In the genomic region with DNA sequence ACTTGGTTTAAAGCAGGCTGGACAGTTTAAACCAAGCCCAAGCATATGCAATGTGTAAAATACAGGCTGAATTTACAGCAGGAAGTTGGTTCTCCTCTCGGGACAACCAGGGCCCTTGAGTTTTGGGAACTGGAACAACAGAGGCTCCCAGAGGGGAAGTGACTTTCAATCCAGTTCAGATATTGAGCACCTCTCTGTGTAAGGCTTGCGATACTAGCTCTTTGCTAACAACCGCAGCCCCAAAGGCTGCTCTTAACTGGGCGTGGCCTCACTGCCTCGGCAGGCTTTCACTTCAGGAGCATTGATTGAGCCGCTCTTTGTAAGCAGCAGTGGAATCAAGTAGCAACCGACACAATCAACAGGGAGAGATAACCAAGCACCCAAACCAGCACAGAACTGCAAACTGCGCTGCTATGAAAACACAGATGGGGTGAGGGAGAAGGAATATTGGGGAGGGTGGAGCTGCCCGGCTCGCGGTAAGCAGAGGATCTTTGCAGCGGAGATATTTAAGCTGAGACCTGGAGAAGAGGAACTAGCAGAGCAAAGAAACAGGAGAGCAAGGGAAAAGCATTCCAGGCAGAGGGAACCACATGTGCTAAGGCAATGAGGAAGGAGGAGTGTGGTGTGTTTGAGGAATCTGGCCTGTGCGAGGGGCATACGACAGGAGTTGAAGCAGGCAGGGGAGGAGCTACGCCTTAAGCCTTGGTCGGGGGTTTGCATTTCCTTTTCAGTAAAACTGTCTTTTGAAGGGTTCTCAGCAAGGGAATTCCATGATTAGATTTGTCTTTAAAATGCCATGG, we compare ENCODE assay signal across 1 cellular context.
A peak's percentile ranks its signal among the peaks of the same experiment; 100 is the strongest.
TF ChIP-seq lines count a peak whose summit lies in the region.

No MANE protein-coding gene starts in this region.

TF ChIP-seq in K562, 482 proteins besides CTCF, POLR2A, EP300 and RAD21 (continued from another document and continues in another):
- TF ChIP-seq, protein P1, sequence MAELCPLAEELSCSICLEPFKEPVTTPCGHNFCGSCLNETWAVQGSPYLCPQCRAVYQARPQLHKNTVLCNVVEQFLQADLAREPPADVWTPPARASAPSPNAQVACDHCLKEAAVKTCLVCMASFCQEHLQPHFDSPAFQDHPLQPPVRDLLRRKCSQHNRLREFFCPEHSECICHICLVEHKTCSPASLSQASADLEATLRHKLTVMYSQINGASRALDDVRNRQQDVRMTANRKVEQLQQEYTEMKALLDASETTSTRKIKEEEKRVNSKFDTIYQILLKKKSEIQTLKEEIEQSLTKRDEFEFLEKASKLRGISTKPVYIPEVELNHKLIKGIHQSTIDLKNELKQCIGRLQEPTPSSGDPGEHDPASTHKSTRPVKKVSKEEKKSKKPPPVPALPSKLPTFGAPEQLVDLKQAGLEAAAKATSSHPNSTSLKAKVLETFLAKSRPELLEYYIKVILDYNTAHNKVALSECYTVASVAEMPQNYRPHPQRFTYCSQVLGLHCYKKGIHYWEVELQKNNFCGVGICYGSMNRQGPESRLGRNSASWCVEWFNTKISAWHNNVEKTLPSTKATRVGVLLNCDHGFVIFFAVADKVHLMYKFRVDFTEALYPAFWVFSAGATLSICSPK (IDR thresholded peaks at IDR 0.05; ENCODE audit: borderline replicate concordance) = no peak
- TF ChIP-seq MXI1 (IDR thresholded peaks at IDR 0.05; ENCODE audit: low read depth, low read length) = no peak
- TF ChIP-seq ZBTB17 (CRISPR knock-in tag; IDR thresholded peaks at IDR 0.05) = no peak
- TF ChIP-seq CCAR2 (IDR thresholded peaks at IDR 0.05; ENCODE audit: low read depth, low read length) = no peak
- no peak for TF ChIP-seq ZNF316 (IDR thresholded peaks at IDR 0.05)
- TF ChIP-seq, protein P2, sequence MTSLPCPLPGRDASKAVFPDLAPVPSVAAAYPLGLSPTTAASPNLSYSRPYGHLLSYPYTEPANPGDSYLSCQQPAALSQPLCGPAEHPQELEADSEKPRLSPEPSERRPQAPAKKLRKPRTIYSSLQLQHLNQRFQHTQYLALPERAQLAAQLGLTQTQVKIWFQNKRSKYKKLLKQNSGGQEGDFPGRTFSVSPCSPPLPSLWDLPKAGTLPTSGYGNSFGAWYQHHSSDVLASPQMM (CRISPR knock-in tag; IDR thresholded peaks at IDR 0.05) = no peak
- peak; percentile 26 for TF ChIP-seq KDM5B (IDR thresholded peaks at IDR 0.05; ENCODE audit: insufficient replicate concordance, low read depth, low read length)
- no peak for TF ChIP-seq LARP7 (IDR thresholded peaks at IDR 0.05)
- TF ChIP-seq RBM25 (IDR thresholded peaks at IDR 0.05; ENCODE audit: low read depth, low read length, severe bottlenecking) = peak; percentile 17
- TF ChIP-seq ZNF707 (CRISPR knock-in tag; conservative IDR thresholded peaks at IDR 0.05) = no peak
- TF ChIP-seq NCOR1 (IDR thresholded peaks at IDR 0.05) = no peak
- TF ChIP-seq, protein P3, sequence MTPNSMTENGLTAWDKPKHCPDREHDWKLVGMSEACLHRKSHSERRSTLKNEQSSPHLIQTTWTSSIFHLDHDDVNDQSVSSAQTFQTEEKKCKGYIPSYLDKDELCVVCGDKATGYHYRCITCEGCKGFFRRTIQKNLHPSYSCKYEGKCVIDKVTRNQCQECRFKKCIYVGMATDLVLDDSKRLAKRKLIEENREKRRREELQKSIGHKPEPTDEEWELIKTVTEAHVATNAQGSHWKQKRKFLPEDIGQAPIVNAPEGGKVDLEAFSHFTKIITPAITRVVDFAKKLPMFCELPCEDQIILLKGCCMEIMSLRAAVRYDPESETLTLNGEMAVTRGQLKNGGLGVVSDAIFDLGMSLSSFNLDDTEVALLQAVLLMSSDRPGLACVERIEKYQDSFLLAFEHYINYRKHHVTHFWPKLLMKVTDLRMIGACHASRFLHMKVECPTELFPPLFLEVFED (CRISPR knock-in tag; conservative IDR thresholded peaks at IDR 0.05) = no peak
- no peak for TF ChIP-seq KLF16 (IDR thresholded peaks at IDR 0.05)
- TF ChIP-seq, protein P4, sequence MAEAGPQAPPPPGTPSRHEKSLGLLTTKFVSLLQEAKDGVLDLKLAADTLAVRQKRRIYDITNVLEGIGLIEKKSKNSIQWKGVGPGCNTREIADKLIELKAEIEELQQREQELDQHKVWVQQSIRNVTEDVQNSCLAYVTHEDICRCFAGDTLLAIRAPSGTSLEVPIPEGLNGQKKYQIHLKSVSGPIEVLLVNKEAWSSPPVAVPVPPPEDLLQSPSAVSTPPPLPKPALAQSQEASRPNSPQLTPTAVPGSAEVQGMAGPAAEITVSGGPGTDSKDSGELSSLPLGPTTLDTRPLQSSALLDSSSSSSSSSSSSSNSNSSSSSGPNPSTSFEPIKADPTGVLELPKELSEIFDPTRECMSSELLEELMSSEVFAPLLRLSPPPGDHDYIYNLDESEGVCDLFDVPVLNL (CRISPR knock-in tag; IDR thresholded peaks at IDR 0.05; ENCODE audit: low read depth) = no peak
- no peak for TF ChIP-seq HDAC3 (IDR thresholded peaks at IDR 0.05; ENCODE audit: borderline replicate concordance, partially characterized antibody)
- no peak for TF ChIP-seq FOXP1 (CRISPR knock-in tag; IDR thresholded peaks at IDR 0.05)
- no peak for TF ChIP-seq TAF7 (tag; IDR thresholded peaks at IDR 0.05)
- TF ChIP-seq DACH1 (IDR thresholded peaks at IDR 0.05; ENCODE audit: partially characterized antibody) = no peak
- TF ChIP-seq, protein P5, sequence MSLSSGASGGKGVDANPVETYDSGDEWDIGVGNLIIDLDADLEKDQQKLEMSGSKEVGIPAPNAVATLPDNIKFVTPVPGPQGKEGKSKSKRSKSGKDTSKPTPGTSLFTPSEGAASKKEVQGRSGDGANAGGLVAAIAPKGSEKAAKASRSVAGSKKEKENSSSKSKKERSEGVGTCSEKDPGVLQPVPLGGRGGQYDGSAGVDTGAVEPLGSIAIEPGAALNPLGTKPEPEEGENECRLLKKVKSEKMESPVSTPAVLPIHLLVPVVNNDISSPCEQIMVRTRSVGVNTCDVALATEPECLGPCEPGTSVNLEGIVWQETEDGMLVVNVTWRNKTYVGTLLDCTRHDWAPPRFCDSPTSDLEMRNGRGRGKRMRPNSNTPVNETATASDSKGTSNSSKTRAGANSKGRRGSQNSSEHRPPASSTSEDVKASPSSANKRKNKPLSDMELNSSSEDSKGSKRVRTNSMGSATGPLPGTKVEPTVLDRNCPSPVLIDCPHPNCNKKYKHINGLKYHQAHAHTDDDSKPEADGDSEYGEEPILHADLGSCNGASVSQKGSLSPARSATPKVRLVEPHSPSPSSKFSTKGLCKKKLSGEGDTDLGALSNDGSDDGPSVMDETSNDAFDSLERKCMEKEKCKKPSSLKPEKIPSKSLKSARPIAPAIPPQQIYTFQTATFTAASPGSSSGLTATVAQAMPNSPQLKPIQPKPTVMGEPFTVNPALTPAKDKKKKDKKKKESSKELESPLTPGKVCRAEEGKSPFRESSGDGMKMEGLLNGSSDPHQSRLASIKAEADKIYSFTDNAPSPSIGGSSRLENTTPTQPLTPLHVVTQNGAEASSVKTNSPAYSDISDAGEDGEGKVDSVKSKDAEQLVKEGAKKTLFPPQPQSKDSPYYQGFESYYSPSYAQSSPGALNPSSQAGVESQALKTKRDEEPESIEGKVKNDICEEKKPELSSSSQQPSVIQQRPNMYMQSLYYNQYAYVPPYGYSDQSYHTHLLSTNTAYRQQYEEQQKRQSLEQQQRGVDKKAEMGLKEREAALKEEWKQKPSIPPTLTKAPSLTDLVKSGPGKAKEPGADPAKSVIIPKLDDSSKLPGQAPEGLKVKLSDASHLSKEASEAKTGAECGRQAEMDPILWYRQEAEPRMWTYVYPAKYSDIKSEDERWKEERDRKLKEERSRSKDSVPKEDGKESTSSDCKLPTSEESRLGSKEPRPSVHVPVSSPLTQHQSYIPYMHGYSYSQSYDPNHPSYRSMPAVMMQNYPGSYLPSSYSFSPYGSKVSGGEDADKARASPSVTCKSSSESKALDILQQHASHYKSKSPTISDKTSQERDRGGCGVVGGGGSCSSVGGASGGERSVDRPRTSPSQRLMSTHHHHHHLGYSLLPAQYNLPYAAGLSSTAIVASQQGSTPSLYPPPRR (CRISPR knock-in tag; IDR thresholded peaks at IDR 0.05; ENCODE audit: borderline replicate concordance) = no peak
- no peak for TF ChIP-seq TBL1XR1 (IDR thresholded peaks at IDR 0.05; ENCODE audit: low read length in 2 of 2)
- no peak for TF ChIP-seq TSC22D4 (tag; IDR thresholded peaks at IDR 0.05)
- TF ChIP-seq ZNF3 (CRISPR knock-in tag; IDR thresholded peaks at IDR 0.05) = no peak
- no peak for TF ChIP-seq HLTF (IDR thresholded peaks at IDR 0.05)
- TF ChIP-seq ETS2 (tag; IDR thresholded peaks at IDR 0.05; ENCODE audit: borderline replicate concordance, poor library complexity, severe bottlenecking) = no peak
- TF ChIP-seq ZNF212 (CRISPR knock-in tag; IDR thresholded peaks at IDR 0.05) = no peak
- TF ChIP-seq ZSCAN32 (CRISPR knock-in tag; IDR thresholded peaks at IDR 0.05) = no peak
- TF ChIP-seq, protein P6, sequence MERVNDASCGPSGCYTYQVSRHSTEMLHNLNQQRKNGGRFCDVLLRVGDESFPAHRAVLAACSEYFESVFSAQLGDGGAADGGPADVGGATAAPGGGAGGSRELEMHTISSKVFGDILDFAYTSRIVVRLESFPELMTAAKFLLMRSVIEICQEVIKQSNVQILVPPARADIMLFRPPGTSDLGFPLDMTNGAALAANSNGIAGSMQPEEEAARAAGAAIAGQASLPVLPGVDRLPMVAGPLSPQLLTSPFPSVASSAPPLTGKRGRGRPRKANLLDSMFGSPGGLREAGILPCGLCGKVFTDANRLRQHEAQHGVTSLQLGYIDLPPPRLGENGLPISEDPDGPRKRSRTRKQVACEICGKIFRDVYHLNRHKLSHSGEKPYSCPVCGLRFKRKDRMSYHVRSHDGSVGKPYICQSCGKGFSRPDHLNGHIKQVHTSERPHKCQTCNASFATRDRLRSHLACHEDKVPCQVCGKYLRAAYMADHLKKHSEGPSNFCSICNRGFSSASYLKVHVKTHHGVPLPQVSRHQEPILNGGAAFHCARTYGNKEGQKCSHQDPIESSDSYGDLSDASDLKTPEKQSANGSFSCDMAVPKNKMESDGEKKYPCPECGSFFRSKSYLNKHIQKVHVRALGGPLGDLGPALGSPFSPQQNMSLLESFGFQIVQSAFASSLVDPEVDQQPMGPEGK (CRISPR knock-in tag; IDR thresholded peaks at IDR 0.05; ENCODE audit: borderline replicate concordance) = no peak
- TF ChIP-seq HCFC1 (IDR thresholded peaks at IDR 0.05; ENCODE audit: low read depth, low read length) = no peak
- no peak for TF ChIP-seq LEF1 (IDR thresholded peaks at IDR 0.05)
- TF ChIP-seq NBN (IDR thresholded peaks at IDR 0.05; ENCODE audit: low read depth) = no peak
- TF ChIP-seq, protein P7, sequence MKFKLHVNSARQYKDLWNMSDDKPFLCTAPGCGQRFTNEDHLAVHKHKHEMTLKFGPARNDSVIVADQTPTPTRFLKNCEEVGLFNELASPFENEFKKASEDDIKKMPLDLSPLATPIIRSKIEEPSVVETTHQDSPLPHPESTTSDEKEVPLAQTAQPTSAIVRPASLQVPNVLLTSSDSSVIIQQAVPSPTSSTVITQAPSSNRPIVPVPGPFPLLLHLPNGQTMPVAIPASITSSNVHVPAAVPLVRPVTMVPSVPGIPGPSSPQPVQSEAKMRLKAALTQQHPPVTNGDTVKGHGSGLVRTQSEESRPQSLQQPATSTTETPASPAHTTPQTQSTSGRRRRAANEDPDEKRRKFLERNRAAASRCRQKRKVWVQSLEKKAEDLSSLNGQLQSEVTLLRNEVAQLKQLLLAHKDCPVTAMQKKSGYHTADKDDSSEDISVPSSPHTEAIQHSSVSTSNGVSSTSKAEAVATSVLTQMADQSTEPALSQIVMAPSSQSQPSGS (CRISPR knock-in tag; IDR thresholded peaks at IDR 0.05) = no peak
- TF ChIP-seq, protein P8, sequence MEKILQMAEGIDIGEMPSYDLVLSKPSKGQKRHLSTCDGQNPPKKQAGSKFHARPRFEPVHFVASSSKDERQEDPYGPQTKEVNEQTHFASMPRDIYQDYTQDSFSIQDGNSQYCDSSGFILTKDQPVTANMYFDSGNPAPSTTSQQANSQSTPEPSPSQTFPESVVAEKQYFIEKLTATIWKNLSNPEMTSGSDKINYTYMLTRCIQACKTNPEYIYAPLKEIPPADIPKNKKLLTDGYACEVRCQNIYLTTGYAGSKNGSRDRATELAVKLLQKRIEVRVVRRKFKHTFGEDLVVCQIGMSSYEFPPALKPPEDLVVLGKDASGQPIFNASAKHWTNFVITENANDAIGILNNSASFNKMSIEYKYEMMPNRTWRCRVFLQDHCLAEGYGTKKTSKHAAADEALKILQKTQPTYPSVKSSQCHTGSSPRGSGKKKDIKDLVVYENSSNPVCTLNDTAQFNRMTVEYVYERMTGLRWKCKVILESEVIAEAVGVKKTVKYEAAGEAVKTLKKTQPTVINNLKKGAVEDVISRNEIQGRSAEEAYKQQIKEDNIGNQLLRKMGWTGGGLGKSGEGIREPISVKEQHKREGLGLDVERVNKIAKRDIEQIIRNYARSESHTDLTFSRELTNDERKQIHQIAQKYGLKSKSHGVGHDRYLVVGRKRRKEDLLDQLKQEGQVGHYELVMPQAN (IDR thresholded peaks at IDR 0.05; ENCODE audit: borderline replicate concordance) = peak; percentile 53; the same call in 1 of the 2 replicates
- TF ChIP-seq, protein P9, sequence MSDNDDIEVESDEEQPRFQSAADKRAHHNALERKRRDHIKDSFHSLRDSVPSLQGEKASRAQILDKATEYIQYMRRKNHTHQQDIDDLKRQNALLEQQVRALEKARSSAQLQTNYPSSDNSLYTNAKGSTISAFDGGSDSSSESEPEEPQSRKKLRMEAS (CRISPR knock-in tag; IDR thresholded peaks at IDR 0.05) = 0 out of 2 replicates have a peak, but pooled peaks have one; percentile 13
- TF ChIP-seq, protein P10, sequence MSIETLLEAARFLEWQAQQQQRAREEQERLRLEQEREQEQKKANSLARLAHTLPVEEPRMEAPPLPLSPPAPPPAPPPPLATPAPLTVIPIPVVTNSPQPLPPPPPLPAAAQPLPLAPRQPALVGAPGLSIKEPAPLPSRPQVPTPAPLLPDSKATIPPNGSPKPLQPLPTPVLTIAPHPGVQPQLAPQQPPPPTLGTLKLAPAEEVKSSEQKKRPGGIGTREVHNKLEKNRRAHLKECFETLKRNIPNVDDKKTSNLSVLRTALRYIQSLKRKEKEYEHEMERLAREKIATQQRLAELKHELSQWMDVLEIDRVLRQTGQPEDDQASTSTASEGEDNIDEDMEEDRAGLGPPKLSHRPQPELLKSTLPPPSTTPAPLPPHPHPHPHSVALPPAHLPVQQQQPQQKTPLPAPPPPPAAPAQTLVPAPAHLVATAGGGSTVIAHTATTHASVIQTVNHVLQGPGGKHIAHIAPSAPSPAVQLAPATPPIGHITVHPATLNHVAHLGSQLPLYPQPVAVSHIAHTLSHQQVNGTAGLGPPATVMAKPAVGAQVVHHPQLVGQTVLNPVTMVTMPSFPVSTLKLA (conservative IDR thresholded peaks at IDR 0.05) = peak in 1 of 2 experiments; percentile 29; a peak in 1 of 4 replicates
- TF ChIP-seq ZNF311 (CRISPR knock-in tag; IDR thresholded peaks at IDR 0.05) = no peak
- no peak for TF ChIP-seq ESRRA (IDR thresholded peaks at IDR 0.05; ENCODE audit: borderline replicate concordance, low read depth)
- TF ChIP-seq, protein P11, sequence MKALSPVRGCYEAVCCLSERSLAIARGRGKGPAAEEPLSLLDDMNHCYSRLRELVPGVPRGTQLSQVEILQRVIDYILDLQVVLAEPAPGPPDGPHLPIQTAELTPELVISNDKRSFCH (CRISPR knock-in tag; IDR thresholded peaks at IDR 0.05) = no peak
- TF ChIP-seq, protein P11 (tag; IDR thresholded peaks at IDR 0.05) = no peak
- TF ChIP-seq ZNF41 (CRISPR knock-in tag; conservative IDR thresholded peaks at IDR 0.05) = no peak
- TF ChIP-seq PHB2 (IDR thresholded peaks at IDR 0.05; ENCODE audit: low read depth) = no peak
- no peak for TF ChIP-seq NR3C1 (CRISPR knock-in tag; IDR thresholded peaks at IDR 0.05)
- peak; percentile 27; the same call in 1 of the 2 replicates for TF ChIP-seq L3MBTL2 (IDR thresholded peaks at IDR 0.05)
- TF ChIP-seq TAL1 (IDR thresholded peaks at IDR 0.05) = peak; percentile 17; the same call in 1 of the 2 replicates
- no peak for TF ChIP-seq PCBP2 (IDR thresholded peaks at IDR 0.05; ENCODE audit: low read depth, low read length, poor library complexity, severe bottlenecking)
